Comparison of ENCODE assay signal across 9 cellular contexts in the genomic region with DNA sequence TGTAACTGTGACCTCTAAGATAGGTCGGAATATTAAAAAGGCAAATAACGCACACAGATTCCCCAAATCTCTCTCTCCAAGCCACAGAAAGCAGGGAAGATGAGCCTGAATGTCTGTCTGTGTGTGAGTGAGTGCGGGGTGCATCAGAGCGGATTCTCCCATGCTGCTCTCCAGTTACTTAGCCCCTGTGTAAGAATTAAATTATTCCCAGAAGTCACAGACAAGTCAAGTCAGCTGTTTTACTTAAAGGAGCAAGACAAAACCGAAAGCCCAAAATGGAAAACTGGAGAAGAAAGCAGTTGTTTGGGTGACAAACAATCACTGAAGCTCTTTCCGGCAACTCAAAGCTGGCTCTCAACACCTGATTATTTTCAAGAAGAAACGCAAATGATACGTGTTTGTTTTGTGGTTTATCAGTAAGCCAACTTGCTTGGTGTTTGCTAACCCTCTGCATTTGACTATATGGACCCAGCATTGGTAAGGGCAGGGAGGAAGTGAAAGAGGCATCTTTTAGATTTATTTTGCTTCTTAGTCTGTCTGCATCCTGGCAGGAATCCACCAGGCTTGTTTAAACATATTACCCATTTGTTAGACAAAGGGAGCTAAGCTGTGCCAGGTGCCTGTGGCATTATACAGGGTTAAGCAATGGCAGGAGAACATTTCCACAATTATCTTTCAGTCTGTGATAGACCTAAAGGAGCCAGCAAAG.
DNase-seq lines count a peak whose midpoint lies in the region; ATAC-seq, FAIRE-seq and TF ChIP-seq lines count a peak whose summit lies in the region.
"Had no signal": no experiment of that assay in that cellular context is flagged by ENCODE, and none has a peak within 500 bp of the region (broad histone marks: within the 10 kb centered on the region; RNA-seq: fewer than 3 reads in every experiment).

No MANE protein-coding gene starts in this region.

- H3K27ac Mint-ChIP-seq in activated CD4-positive, alpha-beta T cell treated with anti-CD3 and anti-CD28 coated beads, Interleukin-2, amount 10 ng/mL, durations not matched to agents 24 days and 14 days = no peak overlapping the region

- TF ChIP-seq CTCF in 22Rv1 (IDR thresholded peaks at IDR 0.05) (no peak), LNCaP clone FGC (IDR thresholded peaks at IDR 0.05; ENCODE audit: control insufficient read depth, extremely low read depth, insufficient read depth) (no peak), kidney (IDR thresholded peaks at IDR 0.05; ENCODE audit: borderline replicate concordance, extremely low read depth, insufficient read depth) (no peak)

- peak; percentile 89 for DNase-seq in LNCaP clone FGC (ENCODE audit: low read depth)
- peak; percentile 72 to 92 for DNase-seq in SHP77 (lab: John Stamatoyannopoulos, UW)
- peak; percentile 43 for DNase-seq in myocyte (ENCODE audit: low read depth)
- no peak for DNase-seq in activated CD4-positive, alpha-beta T cell treated with anti-CD3 and anti-CD28 coated beads, Interleukin-2, amount 10 ng/mL, durations not matched to agents 24 days and 14 days
- no peak for DNase-seq in AML-193 (lab: John Stamatoyannopoulos, UW)
- DNase-seq in kidney = no peak

- H3K36me3 ChIP-seq in kidney (ENCODE audit: control insufficient read depth in 1 of 2, insufficient read depth in 2 of 2, low read length in 2 of 2) = no peaks in the 10 kb centered on the region
- H3K36me3 ChIP-seq: BLaER1 treated with 17β-estradiol and CSF1 and Interleukin-3, amounts not matched to agents 10 nM and 100 nM had no signal

- H3K36me3 Mint-ChIP-seq in activated CD4-positive, alpha-beta T cell treated with anti-CD3 and anti-CD28 coated beads, Interleukin-2, amount 10 ng/mL, durations not matched to agents 24 days and 14 days (ENCODE audit: low read depth) = no peaks in the 10 kb centered on the region

- H3K4me1 ChIP-seq in kidney (ENCODE audit: control insufficient read depth in 1 of 2, insufficient read depth in 1 of 2, low read depth in 1 of 2, low read length in 2 of 2) = no peaks in the 10 kb centered on the region

- intact Hi-C loops in activated CD4-positive, alpha-beta T cell treated with anti-CD3 and anti-CD28 coated beads, Interleukin-2, amount 10 ng/mL, durations not matched to agents 24 days and 14 days (cut with micrococcal nuclease) = no loop called here
- intact Hi-C loops in kidney (cut with DNase I) = no loop called here

- no peaks in the 10 kb centered on the region for H3K4me1 Mint-ChIP-seq in activated CD4-positive, alpha-beta T cell treated with anti-CD3 and anti-CD28 coated beads, Interleukin-2, amount 10 ng/mL, durations not matched to agents 24 days and 14 days

- H3K4me3 Mint-ChIP-seq in activated CD4-positive, alpha-beta T cell treated with anti-CD3 and anti-CD28 coated beads, Interleukin-2, amount 10 ng/mL, durations not matched to agents 24 days and 14 days = no peak overlapping the region

- peaks cover 8% of the 10 kb centered on the region for H3K27me3 Mint-ChIP-seq in activated CD4-positive, alpha-beta T cell treated with anti-CD3 and anti-CD28 coated beads, Interleukin-2, amount 10 ng/mL, durations not matched to agents 24 days and 14 days

- no peaks in the 10 kb centered on the region for H3K9me3 ChIP-seq in kidney (ENCODE audit: control insufficient read depth in 1 of 2, low read length in 2 of 2)
- H3K9me3 ChIP-seq: BLaER1 treated with 17β-estradiol and CSF1 and Interleukin-3, amounts not matched to agents 10 nM and 100 nM had no signal

- H3K27ac ChIP-seq in 22Rv1 = peak overlapping the region; percentile 86
- no peak overlapping the region for H3K27ac ChIP-seq in kidney (ENCODE audit: low read depth in 2 of 2, low read length in 2 of 2)
- H3K27ac ChIP-seq: BLaER1 treated with 17β-estradiol and CSF1 and Interleukin-3, amounts not matched to agents 10 nM and 100 nM had no signal

- FAIRE-seq in kidney (lab: Jason Lieb, UNC) = no peak

- ATAC-seq in GM21390 (IDR thresholded peaks at IDR 0.05; ENCODE audit: unreplicated experiment) = peak; percentile 92

- H3K9ac ChIP-seq in kidney (ENCODE audit: low read length in 2 of 2) = no peak overlapping the region
- H3K9ac ChIP-seq: BLaER1 treated with 17β-estradiol and CSF1 and Interleukin-3, amounts not matched to agents 10 nM and 100 nM had no signal

- peaks cover 9% of the 10 kb centered on the region for H3K9me3 Mint-ChIP-seq in activated CD4-positive, alpha-beta T cell treated with anti-CD3 and anti-CD28 coated beads, Interleukin-2, amount 10 ng/mL, durations not matched to agents 24 days and 14 days

- H3K4me3 ChIP-seq in LNCaP clone FGC (ENCODE audit: low read depth, low read length) = no peak overlapping the region
- H3K4me3 ChIP-seq in kidney (ENCODE audit: low read length in 2 of 2) = no peak overlapping the region
- H3K4me3 ChIP-seq: BLaER1 treated with 17β-estradiol and CSF1 and Interleukin-3, amounts not matched to agents 10 nM and 100 nM had no signal

Comparison
In these comparisons a context has a peak if more than half of its experiments do, and no peak if none do; other contexts are left out.
1. DNase-seq: peak in LNCaP clone FGC (single experiment), SHP77 (2 of 2) and myocyte (single experiment); none in activated CD4-positive, alpha-beta T cell treated with anti-CD3 and anti-CD28 coated beads, Interleukin-2, amount 10 ng/mL, durations not matched to agents 24 days and 14 days (single experiment), AML-193 (0 of 2) and kidney (single experiment).